17 cellular contexts compared by ENCODE assay signal in the genomic region with DNA sequence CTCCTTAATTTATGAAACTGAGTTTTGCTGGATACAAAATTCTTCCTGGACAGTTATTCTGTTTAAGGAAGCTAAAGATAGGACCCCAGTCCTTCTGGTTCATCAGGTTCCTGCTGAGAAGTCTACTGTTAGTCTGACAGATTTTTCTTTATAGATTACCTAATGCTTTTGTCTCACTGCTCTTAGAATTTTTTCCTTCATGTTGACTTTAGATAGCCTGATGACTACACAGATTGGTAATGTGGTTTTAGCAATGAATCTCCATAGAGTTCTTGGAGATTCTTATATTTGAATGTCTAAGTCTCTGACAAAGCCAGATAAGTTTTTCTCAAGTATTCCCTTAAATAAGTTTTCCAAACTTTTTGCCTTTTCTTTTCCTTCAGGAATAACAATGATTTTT.
"Had no signal": no experiment of that assay in that cellular context is flagged by ENCODE, and none has a peak within 500 bp of the region (broad histone marks: within the 10 kb centered on the region; RNA-seq: fewer than 3 reads in every experiment).

No MANE protein-coding gene starts in this region.

- H3K9me3 ChIP-seq: mucosa of descending colon, testis had no signal

- H3K36me3 ChIP-seq: ascending aorta had no signal

- H3K27ac ChIP-seq: ascending aorta, testis had no signal

- DNase-seq: activated CD4-positive, alpha-beta T cell treated with anti-CD3 and anti-CD28 coated beads for 4 hours; activated CD8-positive, alpha-beta memory T cell treated with anti-CD3 and anti-CD28 coated beads, Interleukin-2, amount 50 U/mL, for 4 hours; activated CD8-positive, alpha-beta T cell treated with anti-CD3 and anti-CD28 coated beads for 36 hours; activated T-cell treated with anti-CD3 and anti-CD28 coated beads, Interleukin-2, amount 50 U/mL, for 72 hours; cortex of kidney; effector memory CD8-positive, alpha-beta T cell; erythroblast; glutamatergic neuron; immature natural killer cell; mucosa of descending colon; naive thymus-derived CD8-positive, alpha-beta T cell; stimulated activated CD4-positive, alpha-beta T cell treated with anti-CD3 and anti-CD28 coated beads, Interleukin-4, amount 100 ng/mL, for 1 hour; stimulated activated CD8-positive, alpha-beta memory T cell treated with anti-CD3 and anti-CD28 coated beads, Interleukin-4, amount 100 ng/mL, for 48 hours; stimulated activated naive CD8-positive, alpha-beta T cell treated with anti-CD3 and anti-CD28 coated beads, Interleukin-15, amount 100 ng/mL, for 72 hours; T-cell; testis had no signal

- H3K4me1 ChIP-seq: ascending aorta, testis had no signal

- H3K27me3 ChIP-seq: ascending aorta, testis had no signal

- ATAC-seq: activated CD8-positive, alpha-beta T cell treated with anti-CD3 and anti-CD28 coated beads for 36 hours; activated T-cell treated with anti-CD3 and anti-CD28 coated beads, Interleukin-2, amount 50 U/mL, for 72 hours; effector memory CD8-positive, alpha-beta T cell; mucosa of descending colon; naive thymus-derived CD8-positive, alpha-beta T cell; stimulated activated naive CD8-positive, alpha-beta T cell treated with anti-CD3 and anti-CD28 coated beads, Interleukin-15, amount 100 ng/mL, for 72 hours; T-cell had no signal

- H3K4me3 ChIP-seq: ascending aorta, mucosa of descending colon, testis had no signal
